15 cellular contexts compared by ENCODE assay signal in the genomic region with DNA sequence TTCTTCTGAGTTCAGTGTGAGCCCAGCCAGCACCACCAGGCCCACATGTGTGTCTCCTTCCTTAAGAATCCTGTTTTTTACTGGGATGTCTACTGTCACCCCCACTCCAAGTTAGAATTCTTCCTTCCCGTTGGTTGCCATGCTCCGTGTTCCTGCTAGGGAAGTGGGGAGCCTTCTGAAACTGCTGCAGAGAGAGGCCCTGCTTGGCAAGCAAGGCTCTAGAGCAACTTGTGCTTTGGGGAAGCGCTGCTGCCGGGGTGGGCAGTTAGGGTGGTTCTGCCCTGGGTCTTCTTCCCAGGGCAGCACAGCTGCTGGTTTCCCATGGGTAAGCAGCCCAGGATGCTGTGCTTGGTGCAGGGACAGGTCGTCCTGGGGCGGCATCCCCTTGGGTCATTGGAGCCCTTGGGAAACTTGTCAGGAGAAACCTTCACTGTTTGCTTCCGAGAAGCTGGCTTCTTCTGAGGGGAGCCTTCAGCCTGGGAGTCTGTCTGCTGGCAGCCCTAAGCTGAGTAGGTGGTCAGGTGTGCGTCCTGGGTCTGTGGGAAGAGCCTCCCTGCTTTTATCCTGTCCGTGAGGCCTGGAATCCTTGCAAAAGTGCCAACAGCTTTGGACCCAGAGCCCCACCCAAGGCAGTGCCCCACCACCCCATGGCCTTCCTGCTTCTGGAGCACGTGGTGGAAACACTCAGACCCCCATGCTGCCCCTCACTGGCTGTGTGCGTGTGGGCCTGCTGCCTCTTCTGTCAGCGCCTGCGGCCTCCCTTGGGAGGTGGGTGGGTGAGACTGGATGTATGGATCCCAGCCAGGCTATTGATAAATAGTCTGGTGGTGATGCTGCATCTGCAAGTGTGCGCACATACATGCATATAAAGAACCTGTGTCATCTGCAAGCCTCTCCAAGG.
DNase-seq lines count a peak whose midpoint lies in the region; ATAC-seq, FAIRE-seq and TF ChIP-seq lines count a peak whose summit lies in the region.
"Had no signal": no experiment of that assay in that cellular context is flagged by ENCODE, and none has a peak within 500 bp of the region (broad histone marks: within the 10 kb centered on the region; RNA-seq: fewer than 3 reads in every experiment).

No MANE protein-coding gene starts in this region.

- H3F3A ChIP-seq in neural cell (ENCODE audit: insufficient read depth, low read length, poor library complexity, severe bottlenecking): no peaks in the 10 kb centered on the region

- no peak for ATAC-seq in right lobe of liver
- no peak for ATAC-seq in HepG2
- ATAC-seq in HG02840 (IDR thresholded peaks at IDR 0.05; ENCODE audit: low FRiP score, unreplicated experiment): no peak
- ATAC-seq in HG02852 (IDR thresholded peaks at IDR 0.05; ENCODE audit: unreplicated experiment): no peak
- ATAC-seq: PC-3 had no signal

- no peaks in the 10 kb centered on the region for H3K9me2 ChIP-seq in neural cell (ENCODE audit: insufficient read depth, low read length)

- H3K27ac ChIP-seq in right lobe of liver (no peak overlapping the region), HepG2 (ENCODE audit: extremely low read length, insufficient read depth, low read length) (no peak overlapping the region), dorsolateral prefrontal cortex (peak overlapping the region in 49 of 59 donors; percentile 8 to 83 (median 57)), neural cell (ENCODE audit: low read length) (peak overlapping the region; percentile 44)

- in situ Hi-C loops in HepG2 (cut with HindIII; ENCODE audit: extremely low pct_ligation_motif_present, low pct_unique_long_range_greater_than_20kb): no loop called here

- H3K9ac ChIP-seq in HepG2 (ENCODE audit: insufficient read depth, low read depth, low read length) (no peak overlapping the region), neural cell (ENCODE audit: low read length) (no peak overlapping the region)

- H4K20me1 ChIP-seq in HepG2 (ENCODE audit: insufficient read depth, low read length) (no peaks in the 10 kb centered on the region), neural cell (ENCODE audit: insufficient read depth) (no peaks in the 10 kb centered on the region)

- H2AFZ ChIP-seq in HepG2 (ENCODE audit: low read length) (no peak overlapping the region), neural cell (ENCODE audit: low read depth, low read length) (no peak overlapping the region)

- no peaks in the 10 kb centered on the region for H3K9me3 ChIP-seq in right lobe of liver
- H3K9me3 ChIP-seq in HepG2 (ENCODE audit: low read length): no peaks in the 10 kb centered on the region
- H3K9me3 ChIP-seq in neural cell (ENCODE audit: low read length): no peaks in the 10 kb centered on the region

- FAIRE-seq in HepG2 (lab: Jason Lieb, UNC): no peak
- FAIRE-seq: G401.6, GM12891 had no signal

- intact Hi-C loops in right lobe of liver (cut with DNase I) (no loop called here), HepG2 (cut with micrococcal nuclease; ENCODE audit: unreplicated experiment) (no loop called here), dorsolateral prefrontal cortex (cut with DNase I) (loop anchor here in 1 of 2 donors (10.0 kb wide), 1 partner anchor 60 kb away; no protein-coding TSS in a partner anchor)

- H3K4me2 ChIP-seq in HepG2 (ENCODE audit: low read depth, low read length) (no peak overlapping the region), neural cell (ENCODE audit: low read length) (no peak overlapping the region)

- H3K36me3 ChIP-seq in right lobe of liver (peaks cover 0 to 57% (median 18%) of the 10 kb centered on the region in 4 donors), HepG2 (replicated peaks in 1 of 2; ENCODE audit: control insufficient read depth in 1 of 2, insufficient read depth in 2 of 2, low read length in 2 of 2) (peaks cover 29 to 61% of the 10 kb centered on the region in 2 experiments), neural cell (ENCODE audit: insufficient read depth, low read length) (peaks cover 6% of the 10 kb centered on the region)

- H3K4me1 ChIP-seq in right lobe of liver (no peaks in the 10 kb centered on the region), HepG2 (ENCODE audit: insufficient read depth, low read length) (peaks cover 14% of the 10 kb centered on the region)

- H3K4me3 ChIP-seq in right lobe of liver (no peak overlapping the region), HepG2 (replicated peaks in 1 of 3; ENCODE audit: insufficient read depth in 1 of 3, low read depth in 2 of 3, low read length in 3 of 3) (no peak overlapping the region), dorsolateral prefrontal cortex (no peak overlapping the region), neural cell (ENCODE audit: low read length) (no peak overlapping the region)

- WGBS in right lobe of liver (ENCODE audit: insufficient coverage, low coverage, low lambda C conversion rate, missing lambda C conversion rate): 100% methylated on average over 1 of the region's 14 CpGs
- over 99% methylated on average over 7 of the region's 14 CpGs for WGBS in HepG2 (ENCODE audit: low lambda C conversion rate)

- TF ChIP-seq CTCF in right lobe of liver (IDR thresholded peaks at IDR 0.05) (no peak), HepG2 (CRISPR knock-in tag; IDR thresholded peaks at IDR 0.05) (no peak), dorsolateral prefrontal cortex (IDR thresholded peaks at IDR 0.05 in 54 of 56, conservative IDR thresholded peaks at IDR 0.05 in 2 of 56; ENCODE audit: low read depth in 1 of 56, partially characterized antibody in 56 of 56) (no peak), neural cell (IDR thresholded peaks at IDR 0.05; ENCODE audit: poor library complexity, severe bottlenecking) (no peak)

- POLR2A ChIA-PET in HepG2 (lab: Yijun Ruan, JAX): no interaction called here

- TF ChIP-seq POLR2A in right lobe of liver (IDR thresholded peaks at IDR 0.05) (no peak), HepG2 (IDR thresholded peaks at IDR 0.05; ENCODE audit: insufficient read depth in 1 of 2, low read depth in 2 of 2, low read length in 2 of 2) (no peak)

- no TSS peak for BruUV-seq in HepG2 (replicated peaks; lab: Mats Ljungman, UMichigan)

- TF ChIP-seq RAD21 in HepG2 (CRISPR knock-in tag; IDR thresholded peaks at IDR 0.05) (no peak), neural cell (conservative IDR thresholded peaks at IDR 0.05) (no peak)

- TF ChIP-seq EP300 in HepG2 (IDR thresholded peaks at IDR 0.05; ENCODE audit: low read depth in 2 of 2, low read length in 2 of 2) (no peak), HepG2 (CRISPR knock-in tag; IDR thresholded peaks at IDR 0.05; ENCODE audit: borderline replicate concordance) (no peak), neural cell (conservative IDR thresholded peaks at IDR 0.05; ENCODE audit: poor library complexity, severe bottlenecking) (no peak)

- CTCF ChIA-PET in HepG2 (lab: Yijun Ruan, JAX; ENCODE audit: low intra/inter-chr PET ratio, low total read pairs): no interaction called here

- peak in 2 of 3 donors; percentile 14 to 46 for DNase-seq in right lobe of liver
- no peak for DNase-seq in HepG2 (ENCODE audit: low spot score)
- no peak for DNase-seq in dorsolateral prefrontal cortex
- DNase-seq in NCI-H2171 (lab: John Stamatoyannopoulos, UW): no peak
- no peak for DNase-seq in EL
- DNase-seq: ACHN; CD4-positive, alpha-beta memory T cell; HCEC 1CT; NCI-H69; PC-3 had no signal

- H3K79me2 ChIP-seq in HepG2 (ENCODE audit: insufficient read depth, low read length) (no peaks in the 10 kb centered on the region), neural cell (replicated peaks; ENCODE audit: insufficient read depth, low read length) (no peaks in the 10 kb centered on the region)

- H3K27me3 ChIP-seq in right lobe of liver (no peaks in the 10 kb centered on the region), HepG2 (ENCODE audit: control insufficient read depth in 1 of 2, insufficient read depth in 2 of 2, low read length in 2 of 2) (no peaks in the 10 kb centered on the region), dorsolateral prefrontal cortex (no peaks in the 10 kb centered on the region), neural cell (ENCODE audit: insufficient read depth, low read depth, low read length) (no peaks in the 10 kb centered on the region)

TF ChIP-seq in HepG2, 621 proteins besides CTCF, POLR2A, EP300 and RAD21 (continues in another document):
- TF ChIP-seq ZFP62 (CRISPR knock-in tag; IDR thresholded peaks at IDR 0.05) (no peak), POLR2AphosphoS2 (IDR thresholded peaks at IDR 0.05; ENCODE audit: low read depth, low read length) (no peak), KLF15 (CRISPR knock-in tag; IDR thresholded peaks at IDR 0.05; ENCODE audit: borderline replicate concordance) (no peak)
- TF ChIP-seq, protein P1, sequence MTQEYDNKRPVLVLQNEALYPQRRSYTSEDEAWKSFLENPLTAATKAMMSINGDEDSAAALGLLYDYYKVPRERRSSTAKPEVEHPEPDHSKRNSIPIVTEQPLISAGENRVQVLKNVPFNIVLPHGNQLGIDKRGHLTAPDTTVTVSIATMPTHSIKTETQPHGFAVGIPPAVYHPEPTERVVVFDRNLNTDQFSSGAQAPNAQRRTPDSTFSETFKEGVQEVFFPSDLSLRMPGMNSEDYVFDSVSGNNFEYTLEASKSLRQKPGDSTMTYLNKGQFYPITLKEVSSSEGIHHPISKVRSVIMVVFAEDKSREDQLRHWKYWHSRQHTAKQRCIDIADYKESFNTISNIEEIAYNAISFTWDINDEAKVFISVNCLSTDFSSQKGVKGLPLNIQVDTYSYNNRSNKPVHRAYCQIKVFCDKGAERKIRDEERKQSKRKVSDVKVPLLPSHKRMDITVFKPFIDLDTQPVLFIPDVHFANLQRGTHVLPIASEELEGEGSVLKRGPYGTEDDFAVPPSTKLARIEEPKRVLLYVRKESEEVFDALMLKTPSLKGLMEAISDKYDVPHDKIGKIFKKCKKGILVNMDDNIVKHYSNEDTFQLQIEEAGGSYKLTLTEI (CRISPR knock-in tag; conservative IDR thresholded peaks at IDR 0.05): no peak

TF ChIP-seq in neural cell, 6 proteins besides CTCF, POLR2A, EP300 and RAD21 (continues in another document):
- TF ChIP-seq MXI1 (conservative IDR thresholded peaks at IDR 0.05; ENCODE audit: poor library complexity, severe bottlenecking) (no peak), SMC3 (conservative IDR thresholded peaks at IDR 0.05; ENCODE audit: poor library complexity) (no peak), POLR2AphosphoS5 (IDR thresholded peaks at IDR 0.05) (no peak)

Comparison
In these comparisons a context has a peak if more than half of its experiments do, and no peak if none do; other contexts are left out.
1. DNase-seq: peak in right lobe of liver (2 of 3); none in HepG2 (single experiment), dorsolateral prefrontal cortex (0 of 10), NCI-H2171 (single experiment) and EL (single experiment).
2. H3K27ac ChIP-seq: peak in dorsolateral prefrontal cortex (49 of 59) and neural cell (single experiment); none in right lobe of liver (0 of 3) and HepG2 (single experiment).